Comparison of ENCODE assay signal across 19 cellular contexts in the genomic region with DNA sequence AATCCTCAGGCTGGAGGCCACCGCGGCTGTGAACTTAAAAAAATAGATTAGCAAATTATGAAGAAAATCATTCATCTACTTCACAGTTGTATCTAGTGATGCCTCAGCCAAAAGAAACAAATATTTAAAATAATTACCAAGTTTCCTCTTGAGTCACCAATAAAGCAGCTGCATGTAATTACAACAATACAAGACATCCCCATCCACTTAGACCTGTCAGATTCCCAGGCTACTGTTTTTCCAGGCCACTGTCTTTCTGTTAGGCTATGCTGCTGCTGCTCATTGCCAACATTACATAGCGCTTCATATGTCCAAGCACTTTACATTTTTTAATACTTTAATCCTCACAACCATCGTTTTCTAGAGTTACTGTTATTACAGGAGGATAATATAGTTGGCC.
"Had no signal": no experiment of that assay in that cellular context is flagged by ENCODE, and none has a peak within 500 bp of the region (broad histone marks: within the 10 kb centered on the region; RNA-seq: fewer than 3 reads in every experiment).

No MANE protein-coding gene starts in this region.

- DNase-seq: activated CD4-positive, alpha-beta memory T cell treated with anti-CD3 and anti-CD28 coated beads for 36 hours; activated CD4-positive, alpha-beta T cell treated with anti-CD3 and anti-CD28 coated beads for 36 hours; activated CD8-positive, alpha-beta memory T cell treated with anti-CD3 and anti-CD28 coated beads, Interleukin-2, amount 10 ng/mL, durations not matched to agents 7 days and 5 days; activated naive CD4-positive, alpha-beta T cell treated with anti-CD3 and anti-CD28 coated beads, Interleukin-2, amount 10 ng/mL, durations not matched to agents 7 days and 5 days; activated T-cell treated with anti-CD3 and anti-CD28 coated beads, Interleukin-2, amount 50 U/mL, for 1 hour; dorsolateral prefrontal cortex; erythroblast; left colon; lower lobe of right lung; nephron progenitor cell; occipital lobe; right cardiac atrium; small intestine; stimulated activated CD4-positive, alpha-beta T cell treated with anti-CD3 and anti-CD28 coated beads, Interleukin-4, amount 100 ng/mL, for 24 hours; stimulated activated naive CD4-positive, alpha-beta T cell; tibial artery; uterus had no signal

- ATAC-seq: activated CD4-positive, alpha-beta T cell treated with anti-CD3 and anti-CD28 coated beads for 36 hours; activated CD8-positive, alpha-beta memory T cell treated with anti-CD3 and anti-CD28 coated beads, Interleukin-2, amount 10 ng/mL, durations not matched to agents 7 days and 5 days; left colon; lower lobe of right lung; right cardiac atrium had no signal

- H3K4me3 ChIP-seq: ascending aorta, cardiac muscle cell, dorsolateral prefrontal cortex, lower lobe of right lung, tibial artery, uterus had no signal
